3 cellular contexts compared by ENCODE assay signal in the genomic region with DNA sequence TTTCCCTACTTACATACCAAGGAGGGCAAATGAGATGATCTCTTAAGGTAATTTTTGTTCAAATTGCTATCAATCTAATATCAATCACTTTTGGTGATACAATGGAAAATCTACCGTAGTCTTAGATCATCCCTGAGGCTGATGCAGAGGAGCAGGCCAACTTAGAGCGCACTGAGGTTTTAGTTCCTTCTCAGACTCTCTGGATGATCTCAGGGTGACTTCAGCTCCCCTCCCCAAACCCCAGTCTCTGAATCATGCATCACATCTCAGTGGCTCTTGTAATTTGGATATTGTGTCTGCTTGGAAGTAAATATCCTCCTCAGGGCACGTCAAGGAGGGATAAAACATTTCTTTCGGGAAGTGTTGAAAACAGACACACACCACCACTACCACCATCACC.
TF ChIP-seq lines count a peak whose summit lies in the region.

No MANE protein-coding gene starts in this region.

TF ChIP-seq in IMR-90, 13 proteins besides CTCF, POLR2A, EP300 and RAD21:
- TF ChIP-seq MAZ (IDR thresholded peaks at IDR 0.05; ENCODE audit: borderline replicate concordance, low read depth, low read length) (no peak), ELK1 (IDR thresholded peaks at IDR 0.05; ENCODE audit: borderline replicate concordance, low read depth, low read length) (no peak), NFE2L2 (IDR thresholded peaks at IDR 0.05; ENCODE audit: low read depth, low read length) (no peak), RFX5 (IDR thresholded peaks at IDR 0.05; ENCODE audit: low read depth, low read length) (no peak), MXI1 (IDR thresholded peaks at IDR 0.05; ENCODE audit: borderline replicate concordance, low read depth, low read length) (no peak), MAFK (IDR thresholded peaks at IDR 0.05; ENCODE audit: low read depth, low read length) (no peak), FOS (IDR thresholded peaks at IDR 0.05; ENCODE audit: low read depth, low read length) (no peak), BHLHE40 (IDR thresholded peaks at IDR 0.05; ENCODE audit: low read depth, low read length) (no peak)

TF ChIP-seq in H1, 55 proteins besides CTCF, POLR2A, EP300 and RAD21:
- TF ChIP-seq SRF (IDR thresholded peaks at IDR 0.05; ENCODE audit: low read depth, low read length) (no peak), BRCA1 (IDR thresholded peaks at IDR 0.05; ENCODE audit: low read depth, low read length) (no peak), EZH2 (IDR thresholded peaks at IDR 0.05; ENCODE audit: low read depth, low read length, severe bottlenecking) (no peak), TAF1 (IDR thresholded peaks at IDR 0.05; ENCODE audit: low read depth, low read length) (no peak), KDM5A (IDR thresholded peaks at IDR 0.05; ENCODE audit: low read length) (no peak), POLR2AphosphoS5 (IDR thresholded peaks at IDR 0.05; ENCODE audit: low read depth, low read length) (no peak), GABPA (IDR thresholded peaks at IDR 0.05; ENCODE audit: borderline replicate concordance, insufficient read depth, low read length) (no peak), CTBP2 (IDR thresholded peaks at IDR 0.05; ENCODE audit: borderline replicate concordance, insufficient read depth, insufficient read length, low read length) (no peak), FOSL1 (IDR thresholded peaks at IDR 0.05; ENCODE audit: insufficient read depth, low read depth, low read length) (no peak), GTF2F1 (IDR thresholded peaks at IDR 0.05; ENCODE audit: borderline replicate concordance, low read depth, low read length) (no peak), KDM4A (IDR thresholded peaks at IDR 0.05; ENCODE audit: low read depth, low read length, severe bottlenecking) (no peak), SIRT6 (IDR thresholded peaks at IDR 0.05; ENCODE audit: low read length) (no peak), CBX8 (IDR thresholded peaks at IDR 0.05; ENCODE audit: borderline replicate concordance, low read depth, low read length) (no peak), CBX5 (IDR thresholded peaks at IDR 0.05; ENCODE audit: low read depth, low read length) (no peak), SP4 (IDR thresholded peaks at IDR 0.05; ENCODE audit: low read length) (no peak)
- TF ChIP-seq, protein P1, sequence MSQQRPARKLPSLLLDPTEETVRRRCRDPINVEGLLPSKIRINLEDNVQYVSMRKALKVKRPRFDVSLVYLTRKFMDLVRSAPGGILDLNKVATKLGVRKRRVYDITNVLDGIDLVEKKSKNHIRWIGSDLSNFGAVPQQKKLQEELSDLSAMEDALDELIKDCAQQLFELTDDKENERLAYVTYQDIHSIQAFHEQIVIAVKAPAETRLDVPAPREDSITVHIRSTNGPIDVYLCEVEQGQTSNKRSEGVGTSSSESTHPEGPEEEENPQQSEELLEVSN (IDR thresholded peaks at IDR 0.05), result no peak
- TF ChIP-seq, protein P2, sequence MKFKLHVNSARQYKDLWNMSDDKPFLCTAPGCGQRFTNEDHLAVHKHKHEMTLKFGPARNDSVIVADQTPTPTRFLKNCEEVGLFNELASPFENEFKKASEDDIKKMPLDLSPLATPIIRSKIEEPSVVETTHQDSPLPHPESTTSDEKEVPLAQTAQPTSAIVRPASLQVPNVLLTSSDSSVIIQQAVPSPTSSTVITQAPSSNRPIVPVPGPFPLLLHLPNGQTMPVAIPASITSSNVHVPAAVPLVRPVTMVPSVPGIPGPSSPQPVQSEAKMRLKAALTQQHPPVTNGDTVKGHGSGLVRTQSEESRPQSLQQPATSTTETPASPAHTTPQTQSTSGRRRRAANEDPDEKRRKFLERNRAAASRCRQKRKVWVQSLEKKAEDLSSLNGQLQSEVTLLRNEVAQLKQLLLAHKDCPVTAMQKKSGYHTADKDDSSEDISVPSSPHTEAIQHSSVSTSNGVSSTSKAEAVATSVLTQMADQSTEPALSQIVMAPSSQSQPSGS (IDR thresholded peaks at IDR 0.05; ENCODE audit: low read length), result no peak
TF ChIP-seq in H1: peak in this region for 0.

TF ChIP-seq in neural cell, 6 proteins besides CTCF, POLR2A, EP300 and RAD21:
- TF ChIP-seq MXI1 (conservative IDR thresholded peaks at IDR 0.05; ENCODE audit: poor library complexity, severe bottlenecking) (no peak), SMC3 (conservative IDR thresholded peaks at IDR 0.05; ENCODE audit: poor library complexity) (no peak), TAF1 (IDR thresholded peaks at IDR 0.05; ENCODE audit: low read depth) (no peak), POLR2AphosphoS5 (IDR thresholded peaks at IDR 0.05) (no peak), EZH2 (IDR thresholded peaks at IDR 0.05; ENCODE audit: borderline replicate concordance, insufficient read depth, low read length, poor library complexity, severe bottlenecking) (no peak), REST (IDR thresholded peaks at IDR 0.05; ENCODE audit: borderline replicate concordance) (no peak)
